16 cellular contexts compared by ENCODE assay signal in the genomic region with DNA sequence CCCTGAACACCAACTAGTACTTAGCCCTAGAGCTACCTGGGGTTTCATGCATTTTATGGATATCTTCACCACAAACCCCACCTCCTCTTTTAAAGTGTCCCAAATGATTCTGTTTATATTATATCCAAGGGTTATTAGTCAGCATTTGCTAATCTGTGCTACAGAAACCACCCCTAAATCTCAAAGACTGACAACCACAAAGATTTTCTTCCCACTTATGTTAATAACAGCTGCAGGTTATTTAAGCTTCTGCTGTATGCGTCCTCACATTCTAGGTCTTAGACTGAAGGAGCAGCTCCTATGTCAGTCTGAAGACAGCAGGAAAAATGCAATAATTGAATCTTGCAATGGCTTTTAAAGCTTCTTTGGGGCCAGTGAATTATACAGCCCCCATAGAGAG. TPM values are rescaled to one million over a fixed set of nuclear protein-coding genes. Genes with fewer than 3 reads are reported as not detected.
DNase-seq lines count a peak whose midpoint lies in the region; ATAC-seq lines count a peak whose summit lies in the region.
"Had no signal": no experiment of that assay in that cellular context is flagged by ENCODE, and none has a peak within 500 bp of the region (broad histone marks: within the 10 kb centered on the region; RNA-seq: fewer than 3 reads in every experiment).

No MANE protein-coding gene starts in this region.

- H3K14ac ChIP-seq in mesenchymal stem cell (ENCODE audit: low read length in 2 of 2) = no peak overlapping the region

- no peak overlapping the region for H2BK5ac ChIP-seq in mesenchymal stem cell (ENCODE audit: low read depth, low read length, poor library complexity, severe bottlenecking)

- H3K79me1 ChIP-seq in mesenchymal stem cell (replicated peaks; ENCODE audit: low read length, poor library complexity, severe bottlenecking) = no peaks in the 10 kb centered on the region

- H3K4me1 Mint-ChIP-seq in activated T-cell treated with anti-CD3 and anti-CD28 coated beads, Interleukin-2, amount 50 U/mL, for 4 hours (ENCODE audit: low read depth) = no peaks in the 10 kb centered on the region
- H3K4me1 Mint-ChIP-seq: CD8-positive, alpha-beta memory T cell had no signal

- H3K9me3 ChIP-seq in mesenchymal stem cell (ENCODE audit: control insufficient read depth, low read length) (no peaks in the 10 kb centered on the region), skeletal muscle satellite cell (replicated peaks; ENCODE audit: low read length) (no peaks in the 10 kb centered on the region), right cardiac atrium (ENCODE audit: control insufficient read depth, low read length) (no peaks in the 10 kb centered on the region)

- no peak overlapping the region for H3K18ac ChIP-seq in mesenchymal stem cell (ENCODE audit: low read depth in 1 of 2, low read length in 2 of 2)

- H3K27me3 Mint-ChIP-seq in activated T-cell treated with anti-CD3 and anti-CD28 coated beads, Interleukin-2, amount 50 U/mL, for 4 hours (ENCODE audit: low read depth) = peaks cover 10% of the 10 kb centered on the region

- H3K36me3 ChIP-seq in mesenchymal stem cell (ENCODE audit: control insufficient read depth in 1 of 2, insufficient read depth in 2 of 2, low read depth in 1 of 2, low read length in 2 of 2) (no peaks in the 10 kb centered on the region), skeletal muscle satellite cell (ENCODE audit: insufficient read depth, low read length) (no peaks in the 10 kb centered on the region)

- H2AK5ac ChIP-seq in mesenchymal stem cell (ENCODE audit: low read length, severe bottlenecking) = no peak overlapping the region

- DNase-seq in LHCN-M2 (ENCODE audit: low read depth) (peak; percentile 93), amniotic epithelial cell (ENCODE audit: low read depth) (peak; percentile 84), mesenchymal stem cell (peak; percentile 61), right cardiac atrium (no peak)
- no peak for DNase-seq in activated T-cell treated with anti-CD3 and anti-CD28 coated beads, Interleukin-2, amount 50 U/mL, for 4 hours
- DNase-seq: C1 segment of cervical spinal cord; CD8-positive, alpha-beta memory T cell; H9; Kasumi-1; NCI-H1105; NCI-H2081 treated with DMSO at 0.1 percent for 48 hours; NCI-H510A; NCI-H82 had no signal

- H3K4me3 ChIP-seq in mesenchymal stem cell (ENCODE audit: insufficient read depth in 1 of 2, low read depth in 1 of 2, low read length in 2 of 2) (no peak overlapping the region), skeletal muscle satellite cell (ENCODE audit: low read length) (no peak overlapping the region), right cardiac atrium (ENCODE audit: low read length) (no peak overlapping the region)

- H3K4me2 ChIP-seq in mesenchymal stem cell (ENCODE audit: low read length, poor library complexity, severe bottlenecking) (no peak overlapping the region), skeletal muscle satellite cell (ENCODE audit: low read length) (peak overlapping the region; percentile 16)

- H3K4me3 Mint-ChIP-seq in activated T-cell treated with anti-CD3 and anti-CD28 coated beads, Interleukin-2, amount 50 U/mL, for 4 hours = no peak overlapping the region
- H3K4me3 Mint-ChIP-seq: CD8-positive, alpha-beta memory T cell; H9 had no signal

- no peak overlapping the region for H2BK15ac ChIP-seq in mesenchymal stem cell (ENCODE audit: low read depth, poor library complexity, severe bottlenecking)

- no peak overlapping the region for H4K91ac ChIP-seq in mesenchymal stem cell (ENCODE audit: low read length)

- no peak overlapping the region for H3K4ac ChIP-seq in mesenchymal stem cell (ENCODE audit: low read depth in 1 of 2, low read length in 2 of 2)

- ATAC-seq in right cardiac atrium = no peak
- ATAC-seq in HG03571 (IDR thresholded peaks at IDR 0.05; ENCODE audit: unreplicated experiment) = no peak
- no peak for ATAC-seq in activated T-cell treated with anti-CD3 and anti-CD28 coated beads, Interleukin-2, amount 50 U/mL, for 4 hours

- H2BK12ac ChIP-seq in mesenchymal stem cell (ENCODE audit: low read length in 2 of 2) = no peak overlapping the region

- H2BK120ac ChIP-seq in mesenchymal stem cell (ENCODE audit: low read depth, low read length) = no peak overlapping the region

- H3K27me3 ChIP-seq in mesenchymal stem cell (ENCODE audit: control insufficient read depth in 1 of 2, insufficient read depth in 1 of 2, low read length in 2 of 2) (no peaks in the 10 kb centered on the region), skeletal muscle satellite cell (ENCODE audit: control insufficient read depth, insufficient read depth, low read length) (no peaks in the 10 kb centered on the region), right cardiac atrium (ENCODE audit: control insufficient read depth, insufficient read depth) (no peaks in the 10 kb centered on the region)

- no peak overlapping the region for H4K8ac ChIP-seq in mesenchymal stem cell (ENCODE audit: low read length)

- H2AFZ ChIP-seq in mesenchymal stem cell (ENCODE audit: low read depth, low read length) = no peak overlapping the region

- H3K27ac ChIP-seq in mesenchymal stem cell (ENCODE audit: low read length, poor library complexity, severe bottlenecking) = no peak overlapping the region
- no peak overlapping the region for H3K27ac ChIP-seq in right cardiac atrium (ENCODE audit: low read length)
- H3K27ac ChIP-seq: RWPE1 had no signal

- intact Hi-C loops in right cardiac atrium (cut with DNase I) = loop anchor here in 1 of 4 donors (10.0 kb wide), 1 partner anchor 47 kb away; no protein-coding TSS in a partner anchor

- no peaks in the 10 kb centered on the region for H3K9me3 Mint-ChIP-seq in activated T-cell treated with anti-CD3 and anti-CD28 coated beads, Interleukin-2, amount 50 U/mL, for 4 hours
- H3K9me3 Mint-ChIP-seq: CD8-positive, alpha-beta memory T cell had no signal

- no peak overlapping the region for H3K9ac ChIP-seq in mesenchymal stem cell (ENCODE audit: low read length)
- H3K9ac ChIP-seq in skeletal muscle satellite cell (ENCODE audit: low read depth, low read length) = no peak overlapping the region

- no peak overlapping the region for H3K23ac ChIP-seq in mesenchymal stem cell (ENCODE audit: low read length in 2 of 2)

- H3K4me1 ChIP-seq in mesenchymal stem cell (ENCODE audit: control insufficient read depth, insufficient read depth, low read depth, low read length) (peaks cover 7% of the 10 kb centered on the region), skeletal muscle satellite cell (ENCODE audit: control insufficient read depth, insufficient read depth, low read length) (peaks cover 28% of the 10 kb centered on the region), right cardiac atrium (ENCODE audit: control insufficient read depth, insufficient read depth, low read length) (peaks cover 5% of the 10 kb centered on the region)

- 13% methylated on average over 1 of the region's 1 CpG for WGBS in mesenchymal stem cell
- WGBS in right cardiac atrium = 82% methylated on average over 1 of the region's 1 CpG

- no peaks in the 10 kb centered on the region for H3K36me3 Mint-ChIP-seq in activated T-cell treated with anti-CD3 and anti-CD28 coated beads, Interleukin-2, amount 50 U/mL, for 4 hours (ENCODE audit: insufficient read depth)

RNA-seq across cellular contexts. Expression of a gene that starts 11.2 kb away (rescaled TPM):
- total RNA-seq in LHCN-M2 (2014; rRNA removed) (245 and 251 TPM in 2 replicates), right cardiac atrium (100 to 1,000 TPM in 2 of 4 donors, 10 to 100 TPM in 2; 89.3 to 105 (median 99.1) TPM)
- 112 TPM for polyA plus RNA-seq in LHCN-M2 (2012)
- polyA plus RNA-seq in mesenchymal stem cell (2013, experiment 1 of 2) = 114 TPM
- polyA plus RNA-seq in mesenchymal stem cell (2013, experiment 2 of 2) = 112 TPM
- 112 and 127 TPM in 2 replicates for total RNA-seq in skeletal muscle satellite cell (2012; rRNA removed)
- polyA plus RNA-seq in right cardiac atrium = 93.7 TPM
- 10 to 100 TPM; 22.8 to 31.7 (median 30.5) TPM for total RNA-seq in activated T-cell treated with anti-CD3 and anti-CD28 coated beads, Interleukin-2, amount 50 U/mL, for 4 hours

RNA-seq across cellular contexts. Expression of a gene that starts 30.3 kb away (rescaled TPM):
- 8.0 and 9.0 TPM in 2 replicates for total RNA-seq in LHCN-M2 (2014; rRNA removed)
- polyA plus RNA-seq in LHCN-M2 (2012) = 2.0 TPM
- 1.7 TPM for polyA plus RNA-seq in mesenchymal stem cell (2013, experiment 1 of 2)
- polyA plus RNA-seq in mesenchymal stem cell (2013, experiment 2 of 2) = 1.6 TPM
- 8.3 and 8.9 TPM in 2 replicates for total RNA-seq in skeletal muscle satellite cell (2012; rRNA removed)
- total RNA-seq in right cardiac atrium = 1 to 10 TPM; 3.8 to 5.9 (median 5.0) TPM
- 1.6 TPM for polyA plus RNA-seq in right cardiac atrium
- total RNA-seq in activated T-cell treated with anti-CD3 and anti-CD28 coated beads, Interleukin-2, amount 50 U/mL, for 4 hours = 1 to 10 TPM; 1.9 to 3.7 (median 3.1) TPM

Comparison
In these comparisons a context has a peak if more than half of its experiments do, and no peak if none do; other contexts are left out.
1. DNase-seq: peak in LHCN-M2 (single experiment), amniotic epithelial cell (single experiment) and mesenchymal stem cell (single experiment); none in right cardiac atrium (0 of 3) and activated T-cell treated with anti-CD3 and anti-CD28 coated beads, Interleukin-2, amount 50 U/mL, for 4 hours (single experiment).